ENCODE assay signal across 7 cellular contexts in genomic region chr5:102788788-102789187, GRCh38.
"Had no signal": no experiment of that assay in that cellular context is flagged by ENCODE, and none has a peak within 500 bp of the region (broad histone marks: within the 10 kb centered on the region; RNA-seq: fewer than 3 reads in every experiment).

No MANE protein-coding gene starts in this region.

- H2AFZ ChIP-seq: GM23338 had no signal

- H3K4me1 Mint-ChIP-seq: IgD-negative memory B cell had no signal

- H3K4me3 ChIP-seq: GM23338 had no signal

- H3K27ac Mint-ChIP-seq: GM23338, H9, IgD-negative memory B cell had no signal

- H3K27me3 Mint-ChIP-seq: IgD-negative memory B cell had no signal

- H3K9me3 Mint-ChIP-seq: IgD-negative memory B cell had no signal

- DNase-seq: H9, HCEC 1CT had no signal

- ATAC-seq: GM23338 had no signal

- H3K36me3 Mint-ChIP-seq: IgD-negative memory B cell had no signal

- H3K4me2 ChIP-seq: GM23338 had no signal

- H3K4me3 Mint-ChIP-seq: GM23338, H9, IgD-negative memory B cell had no signal

- FAIRE-seq: H1, H54, HTR-8/SVneo had no signal
